Comparison of ENCODE assay signal across 12 cellular contexts in the genomic region with DNA sequence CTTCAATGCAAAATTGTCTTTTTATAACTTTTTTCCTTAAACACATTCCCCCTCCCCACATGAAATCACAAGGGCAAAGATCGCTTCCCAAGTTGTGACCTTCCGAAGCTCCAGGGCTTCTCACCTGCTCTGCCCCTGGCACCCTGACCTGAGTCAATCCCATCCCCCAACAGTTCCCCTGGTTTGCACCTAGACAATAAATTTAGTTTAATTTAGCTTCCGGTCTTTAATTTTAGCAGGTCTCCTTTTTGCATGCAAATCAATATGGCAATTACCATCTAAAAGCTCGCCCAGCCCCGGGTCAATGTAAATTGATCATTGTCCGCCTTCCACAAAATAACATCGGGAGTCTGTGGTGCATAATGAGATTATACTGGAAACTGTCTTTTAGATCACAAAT. TPM values are rescaled to one million over a fixed set of nuclear protein-coding genes. Genes with fewer than 3 reads are reported as not detected.
A peak's percentile ranks its signal among the peaks of the same experiment; 100 is the strongest.
DNase-seq lines count a peak whose midpoint lies in the region; ATAC-seq and TF ChIP-seq lines count a peak whose summit lies in the region.
"Had no signal": no experiment of that assay in that cellular context is flagged by ENCODE, and none has a peak within 500 bp of the region (broad histone marks: within the 10 kb centered on the region; RNA-seq: fewer than 3 reads in every experiment).

No MANE protein-coding gene starts in this region.

- CTCF ChIA-PET in CD4-positive, alpha-beta T cell (lab: Charles Lee), result no interaction called here
- CTCF ChIA-PET in HEK293T (lab: Yijun Ruan, JAX), result interaction anchor here (0.6 kb wide), 1 partner anchor 437 kb away, joined by 3 read pairs; no protein-coding TSS in a partner anchor

- no peak overlapping the region for H3K27ac Mint-ChIP-seq in CD4-positive, alpha-beta T cell
- H3K27ac Mint-ChIP-seq in central memory CD8-positive, alpha-beta T cell (ENCODE audit: low read depth), result no peak overlapping the region
- H3K27ac Mint-ChIP-seq in nephron progenitor cell, result peak overlapping the region; percentile 71

- peaks cover 10% of the 10 kb centered on the region for H3K36me3 Mint-ChIP-seq in CD4-positive, alpha-beta T cell (ENCODE audit: low read depth)
- H3K36me3 Mint-ChIP-seq in central memory CD8-positive, alpha-beta T cell (ENCODE audit: insufficient read depth), result peaks cover 11% of the 10 kb centered on the region
- no peaks in the 10 kb centered on the region for H3K36me3 Mint-ChIP-seq in nephron progenitor cell (ENCODE audit: low read depth)

- TF ChIP-seq CTCF in CD4-positive, alpha-beta T cell (IDR thresholded peaks at IDR 0.05), result no peak
- TF ChIP-seq CTCF in nephron progenitor cell (IDR thresholded peaks at IDR 0.05), result no peak

- no peaks in the 10 kb centered on the region for H3K27me3 Mint-ChIP-seq in CD4-positive, alpha-beta T cell
- H3K27me3 Mint-ChIP-seq in central memory CD8-positive, alpha-beta T cell, result no peaks in the 10 kb centered on the region
- H3K27me3 Mint-ChIP-seq in nephron progenitor cell (ENCODE audit: low read depth, poor library complexity), result peaks cover 54% of the 10 kb centered on the region

- H3K4me1 Mint-ChIP-seq in CD4-positive, alpha-beta T cell (ENCODE audit: low read depth), result peaks cover 67% of the 10 kb centered on the region
- H3K4me1 Mint-ChIP-seq in central memory CD8-positive, alpha-beta T cell, result peaks cover 65% of the 10 kb centered on the region
- peaks cover 80% of the 10 kb centered on the region for H3K4me1 Mint-ChIP-seq in nephron progenitor cell

- H3K4me3 Mint-ChIP-seq in CD4-positive, alpha-beta T cell, result peak overlapping the region; percentile 78
- H3K4me3 Mint-ChIP-seq in central memory CD8-positive, alpha-beta T cell, result peak overlapping the region; percentile 62
- H3K4me3 Mint-ChIP-seq in nephron progenitor cell, result peak overlapping the region; percentile 72

- intact Hi-C loops in CD4-positive, alpha-beta T cell (cut with DNase I, micrococcal nuclease), result loop anchor here in 1 of 2 experiments (10.0 kb wide), 1 partner anchor 276 kb away; no protein-coding TSS in a partner anchor

- no peaks in the 10 kb centered on the region for H3K27me3 ChIP-seq in CD4-positive, alpha-beta T cell (ENCODE audit: control insufficient read depth, insufficient read depth, low read length)
- H3K27me3 ChIP-seq: SJSA1 had no signal

- H3K27ac ChIP-seq in CD4-positive, alpha-beta T cell (ENCODE audit: low read depth, low read length), result no peak overlapping the region
- H3K27ac ChIP-seq: SJSA1 had no signal

- no peaks in the 10 kb centered on the region for H3K9me3 Mint-ChIP-seq in CD4-positive, alpha-beta T cell
- no peaks in the 10 kb centered on the region for H3K9me3 Mint-ChIP-seq in central memory CD8-positive, alpha-beta T cell
- H3K9me3 Mint-ChIP-seq in nephron progenitor cell, result peaks cover 25% of the 10 kb centered on the region

- DNase-seq in CD4-positive, alpha-beta T cell, result no peak
- no peak for DNase-seq in HEK293T (ENCODE audit: extremely low spot score)
- DNase-seq in central memory CD8-positive, alpha-beta T cell (ENCODE audit: low spot score in 2 of 2), result no peak
- no peak for DNase-seq in nephron progenitor cell
- DNase-seq in NCI-H1092 treated with DMSO at 0.1 percent for 48 hours (lab: John Stamatoyannopoulos, UW), result no peak
- no peak for DNase-seq in SHP77 (lab: John Stamatoyannopoulos, UW)
- DNase-seq: activated CD8-positive, alpha-beta memory T cell treated with anti-CD3 and anti-CD28 coated beads, Interleukin-2, amount 50 U/mL, for 4 hours; DMS53; NCI-H1930 had no signal

- ATAC-seq in CD4-positive, alpha-beta T cell (ENCODE audit: poor library complexity), result no peak
- no peak for ATAC-seq in central memory CD8-positive, alpha-beta T cell (replicated peaks; ENCODE audit: extremely low read depth, poor library complexity, severe bottlenecking)
- ATAC-seq in HG02588 (IDR thresholded peaks at IDR 0.05; ENCODE audit: unreplicated experiment), result no peak
- ATAC-seq in GM21360 (IDR thresholded peaks at IDR 0.05; ENCODE audit: unreplicated experiment), result no peak

- POLR2A ChIA-PET in CD4-positive, alpha-beta T cell (lab: Charles Lee), result interaction anchor here (0.6 to 1.5 kb wide), 2 partner anchors 14 to 90 kb away, joined by 3 to 4 read pairs; no protein-coding TSS in a partner anchor
- POLR2A ChIA-PET in HEK293T (lab: Yijun Ruan, JAX), result interaction anchor here (1.1 kb wide), 1 partner anchor 17 kb away, joined by 3 read pairs; no protein-coding TSS in a partner anchor

- no peaks in the 10 kb centered on the region for H3K9me3 ChIP-seq in CD4-positive, alpha-beta T cell (ENCODE audit: control insufficient read depth, low read length)
- H3K9me3 ChIP-seq: SJSA1 had no signal

TF ChIP-seq in HEK293T, 16 proteins besides CTCF, POLR2A, EP300 and RAD21:
- TF ChIP-seq BHLHE40 (IDR thresholded peaks at IDR 0.05; ENCODE audit: borderline replicate concordance), result no peak
- TF ChIP-seq L3MBTL2 (conservative IDR thresholded peaks at IDR 0.05), result 0 out of 2 replicates have a peak, but pooled peaks have one; percentile 6
TF ChIP-seq in HEK293T: peak in this region for 1.

RNA-seq across cellular contexts. Expression of gene BCOR, which starts 6.8 kb away (rescaled TPM):
- total RNA-seq in CD4-positive, alpha-beta T cell, result 10 to 100 TPM; 26.1 to 26.3 TPM
